Comparison of ENCODE assay signal across 8 cellular contexts in genomic region chr7:98165827-98166667, GRCh38. TPM values are rescaled to one million over a fixed set of nuclear protein-coding genes. Genes with fewer than 3 reads are reported as not detected.
DNase-seq lines count a peak whose midpoint lies in the region; ATAC-seq, FAIRE-seq and TF ChIP-seq lines count a peak whose summit lies in the region.

No MANE protein-coding gene starts in this region.

- ATAC-seq in Right ventricle myocardium superior (ENCODE audit: poor library complexity) (peak; percentile 67), HG02970 (IDR thresholded peaks at IDR 0.05; ENCODE audit: low FRiP score, unreplicated experiment) (no peak)

- DNase-seq in Caki2 (ENCODE audit: low read depth) (peak; percentile 33), H54 (ENCODE audit: insufficient read length, low spot score) (peak; percentile 34), NCI-H460 (ENCODE audit: extremely low read depth, low read depth) (peak; percentile 37), Right ventricle myocardium superior (peak; percentile 71), retina (peak; percentile 28), DMS79 (lab: John Stamatoyannopoulos, UW) (no peak)
- DNase-seq in activated T-cell treated with anti-CD3 and anti-CD28 coated beads, Interleukin-2, amount 50 U/mL, for 1 hour: peak; percentile 58

- intact Hi-C loops in Right ventricle myocardium superior (cut with DNase I): no loop called here

- in situ Hi-C loops in Caki2 (cut with HindIII; ENCODE audit: low pct_unique_long_range_greater_than_20kb, low sequenced_read_pairs): no loop called here

- TF ChIP-seq POLR2A in H54 (IDR thresholded peaks at IDR 0.05; ENCODE audit: low read depth, low read length): no peak

- no peak for FAIRE-seq in H54 (lab: Jason Lieb, UNC)

RNA-seq across cellular contexts. Expression of gene BHLHA15, which starts 45.2 kb away (rescaled TPM):
- total RNA-seq in Caki2 (2014; rRNA removed; shearing (Covaris generic); ENCODE audit: low replicate concordance): not detected in 2 replicates
- total RNA-seq in NCI-H460 (2014; rRNA removed; shearing (Covaris generic)): 2.4 and 4.4 TPM in 2 replicates
- 5.4 TPM in 1 of 2 replicates, not detected in the other for polyA plus RNA-seq in NCI-H460 (2014; cell fraction: nucleus; rRNA removed)
- total RNA-seq in Right ventricle myocardium superior: not detected

RNA-seq across cellular contexts. Expression of gene LMTK2, which starts 59.4 kb away (rescaled TPM):
- 14.7 and 16.8 TPM in 2 replicates for total RNA-seq in Caki2 (2014; rRNA removed; shearing (Covaris generic); ENCODE audit: low replicate concordance)
- 12.0 and 13.3 TPM in 2 replicates for total RNA-seq in NCI-H460 (2014; rRNA removed; shearing (Covaris generic))
- 9.3 and 11.4 TPM in 2 replicates for polyA plus RNA-seq in NCI-H460 (2014; cell fraction: nucleus; rRNA removed)
- total RNA-seq in Right ventricle myocardium superior: 20.3 TPM
